ENCODE assay signal across 1 cellular context in the genomic region with DNA sequence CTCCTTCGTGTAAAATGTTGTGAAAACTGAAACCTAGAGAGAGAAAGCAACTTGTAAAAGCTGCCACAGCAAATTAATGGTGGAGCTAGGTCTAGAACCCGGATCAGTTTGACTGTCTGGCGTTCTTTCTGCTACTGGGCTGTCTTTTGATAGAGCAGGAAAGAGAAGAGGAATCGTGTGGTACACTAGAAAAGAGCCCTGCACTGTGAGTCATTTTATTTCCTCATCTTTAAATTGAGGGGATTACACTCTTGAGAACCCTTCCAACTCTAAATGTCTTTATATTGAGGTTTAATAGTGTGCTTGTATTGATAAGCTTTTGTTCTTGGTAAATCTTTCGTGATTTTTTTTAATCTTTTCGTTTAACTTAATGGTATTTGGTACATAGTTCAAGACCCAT.
TF ChIP-seq lines count a peak whose summit lies in the region.

No MANE protein-coding gene starts in this region.

TF ChIP-seq in HepG2, 621 proteins besides CTCF, POLR2A, EP300 and RAD21 (continued from another document):
- TF ChIP-seq CHD2 (IDR thresholded peaks at IDR 0.05; ENCODE audit: low read depth, low read length): no peak
- no peak for TF ChIP-seq ZNF260 (CRISPR knock-in tag; IDR thresholded peaks at IDR 0.05; ENCODE audit: borderline replicate concordance, low read depth)
